ENCODE assay signal across 9 cellular contexts in genomic region chr7:156637093-156637492, GRCh38. TPM values are rescaled to one million over a fixed set of nuclear protein-coding genes. Genes with fewer than 3 reads are reported as not detected.
A peak's percentile ranks its signal among the peaks of the same experiment; 100 is the strongest.
DNase-seq lines count a peak whose midpoint lies in the region; ATAC-seq, FAIRE-seq and TF ChIP-seq lines count a peak whose summit lies in the region.
"Not testable (repeated sequence)": the region's sequence is repeated elsewhere in the genome, so short reads cannot be mapped to it uniquely, and the experiment has no call there.
"Had no signal": no experiment of that assay in that cellular context is flagged by ENCODE, and none has a peak within 500 bp of the region (broad histone marks: within the 10 kb centered on the region; RNA-seq: fewer than 3 reads in every experiment).

No MANE protein-coding gene starts in this region.

- not testable (repeated sequence) for H3K27ac ChIP-seq in A549; HEK293 (ENCODE audit: extremely low read depth, low read depth, low read length); K562 (ENCODE audit: extremely low read depth, low read depth, low read length); neural cell (ENCODE audit: low read length)

- not testable (repeated sequence) for H3F3A ChIP-seq in neural cell (ENCODE audit: insufficient read depth, low read length, poor library complexity, severe bottlenecking)

- H3K4me1 Mint-ChIP-seq in Caco-2 (ENCODE audit: low read depth, unreplicated experiment) (peaks cover 34% of the 10 kb centered on the region), brain (peaks cover 55% of the 10 kb centered on the region)
- not testable (repeated sequence) for H3K4me1 Mint-ChIP-seq in glutamatergic neuron (ENCODE audit: low read depth, unreplicated experiment)

- not testable (repeated sequence) for ATAC-seq in A549, K562

- peaks cover 11% of the 10 kb centered on the region for H3K9me3 ChIP-seq in A549
- not testable (repeated sequence) for H3K9me3 ChIP-seq in Caco-2; HEK293 (ENCODE audit: control insufficient read depth, insufficient read depth, low read depth, low read length); K562 (replicated peaks; ENCODE audit: control insufficient read depth, insufficient read depth, low read depth, low read length); neural cell (ENCODE audit: low read length)

- POLR2A ChIA-PET in A549 (lab: Yijun Ruan, JAX); Caco-2 (lab: Charles Lee); HEK293 (lab: Yijun Ruan, JAX); K562 (lab: Yijun Ruan, JAX): not testable (repeated sequence)

- H3K9me1 ChIP-seq in K562 (ENCODE audit: control insufficient read depth, insufficient read depth, low read length) = not testable (repeated sequence)

- TF ChIP-seq RAD21 in A549 (conservative IDR thresholded peaks at IDR 0.05 in 1 of 2, IDR thresholded peaks at IDR 0.05 in 1 of 2); K562 (CRISPR knock-in tag; conservative IDR thresholded peaks at IDR 0.05 in 1 of 2, IDR thresholded peaks at IDR 0.05 in 1 of 2); neural cell (conservative IDR thresholded peaks at IDR 0.05): not testable (repeated sequence)

- intact Hi-C loops in Caco-2 (cut with micrococcal nuclease; ENCODE audit: unreplicated experiment) = loop anchor here (10.0 kb wide), 1 partner anchor 822 kb away; the partner anchor contains the start of gene SHH
- intact Hi-C loops in K562 (cut with micrococcal nuclease) = not testable (repeated sequence)

- H3K79me2 ChIP-seq in K562 (ENCODE audit: control insufficient read depth, insufficient read depth, low read length) = peaks cover 55% of the 10 kb centered on the region
- H3K79me2 ChIP-seq in neural cell (replicated peaks; ENCODE audit: insufficient read depth, low read length) = not testable (repeated sequence)

- BruUV-seq in Caco-2 (replicated peaks; lab: Mats Ljungman, UMichigan); K562 (replicated peaks; lab: Mats Ljungman, UMichigan): not testable (repeated sequence)

- not testable (repeated sequence) for H3K4me2 ChIP-seq in A549; neural cell (ENCODE audit: low read length)
- peak overlapping the region; percentile 64 for H3K4me2 ChIP-seq in K562 (ENCODE audit: insufficient read depth, low read length)

- H3K4me3 ChIP-seq in A549; Caco-2 (ENCODE audit: low read depth, low read length); HEK293 (ENCODE audit: low read depth, low read length): not testable (repeated sequence)
- H3K4me3 ChIP-seq in NB4 (ENCODE audit: low read depth, low read length) = peak overlapping the region; percentile 15
- H3K4me3 ChIP-seq in K562 = 0 out of 2 replicates have a peak overlapping the region, but pooled peaks have one; percentile 11
- peak overlapping the region; percentile 23 for H3K4me3 ChIP-seq in neural cell (ENCODE audit: low read length)

- H3K9me2 ChIP-seq in neural cell (ENCODE audit: insufficient read depth, low read length) = not testable (repeated sequence)

- not testable (repeated sequence) for DNase-seq in A549 (ENCODE audit: low read depth in 1 of 2, low spot score in 1 of 2); Caco-2; NB4 (ENCODE audit: low read depth); K562 (ENCODE audit: extremely low read depth in 1 of 4, low spot score in 3 of 4); glutamatergic neuron

- WGBS in A549 (ENCODE audit: missing lambda C conversion rate) = 91% methylated on average over 7 of the region's 7 CpGs
- 81% methylated on average over 7 of the region's 7 CpGs for WGBS in K562 (ENCODE audit: insufficient coverage, low coverage, missing lambda C conversion rate)

- not testable (repeated sequence) for H3K36me3 ChIP-seq in Caco-2 (ENCODE audit: control insufficient read depth, insufficient read depth, low read length); HEK293 (ENCODE audit: control insufficient read depth in 2 of 2, insufficient read depth in 1 of 2, low read length in 2 of 2); K562 (ENCODE audit: control insufficient read depth, insufficient read depth, low read length); neural cell (ENCODE audit: insufficient read depth, low read length)

- H4K20me1 ChIP-seq in K562 (replicated peaks; ENCODE audit: control insufficient read depth, insufficient read depth, low read length); neural cell (ENCODE audit: insufficient read depth): not testable (repeated sequence)

- peak overlapping the region; percentile 11 for H3K27ac Mint-ChIP-seq in Caco-2 (ENCODE audit: unreplicated experiment)
- not testable (repeated sequence) for H3K27ac Mint-ChIP-seq in brain; glutamatergic neuron (ENCODE audit: unreplicated experiment)

- H2AFZ ChIP-seq in K562 (ENCODE audit: low read depth, low read length); neural cell (ENCODE audit: low read depth, low read length): not testable (repeated sequence)

- not testable (repeated sequence) for H3K27me3 Mint-ChIP-seq in Caco-2 (ENCODE audit: insufficient read depth, unreplicated experiment); glutamatergic neuron (ENCODE audit: unreplicated experiment)
- peaks cover 13% of the 10 kb centered on the region for H3K27me3 Mint-ChIP-seq in brain

- not testable (repeated sequence) for FAIRE-seq in A549 (lab: Jason Lieb, UNC); K562 (lab: Jason Lieb, UNC)

- H3K4me3 Mint-ChIP-seq in Caco-2 (ENCODE audit: unreplicated experiment) = peak overlapping the region; percentile 99
- H3K4me3 Mint-ChIP-seq in brain = peak overlapping the region in 4 of 5 experiments; percentile 24 to 63 (median 44)
- H3K4me3 Mint-ChIP-seq in glutamatergic neuron (ENCODE audit: unreplicated experiment) = peak overlapping the region; percentile 7

- not testable (repeated sequence) for H3K9me3 Mint-ChIP-seq in Caco-2 (ENCODE audit: unreplicated experiment); glutamatergic neuron (ENCODE audit: unreplicated experiment)
- peaks cover 9 to 26% (median 17%) of the 10 kb centered on the region in 5 experiments for H3K9me3 Mint-ChIP-seq in brain

- H3K4me1 ChIP-seq in A549; HEK293 (ENCODE audit: control insufficient read depth, insufficient read depth, low read length): not testable (repeated sequence)
- H3K4me1 ChIP-seq in Caco-2 (peaks cover 37% of the 10 kb centered on the region), K562 (replicated peaks in 1 of 2; ENCODE audit: control insufficient read depth in 2 of 2, insufficient read depth in 2 of 2, low read length in 2 of 2) (peaks cover 5 to 15% of the 10 kb centered on the region in 2 experiments; a peak in 4 of 5 replicates)

- TF ChIP-seq EP300 in A549 (IDR thresholded peaks at IDR 0.05); K562 (IDR thresholded peaks at IDR 0.05; ENCODE audit: low read length); neural cell (conservative IDR thresholded peaks at IDR 0.05; ENCODE audit: poor library complexity, severe bottlenecking): not testable (repeated sequence)

- in situ Hi-C loops in K562 (cut with MboI) = not testable (repeated sequence)

- CTCF ChIA-PET in A549 (lab: Yijun Ruan, JAX); HEK293 (lab: Yijun Ruan, JAX); K562 (lab: Yijun Ruan, JAX; ENCODE audit: low intra/inter-chr PET ratio): not testable (repeated sequence)
- CTCF ChIA-PET in Caco-2 (lab: Charles Lee) = interaction anchor here (1.1 kb wide), 1 partner anchor 11 kb away, joined by 4 read pairs; no protein-coding TSS in a partner anchor

- not testable (repeated sequence) for H3K27me3 ChIP-seq in Caco-2 (replicated peaks; ENCODE audit: control insufficient read depth, insufficient read depth, low read length); K562 (ENCODE audit: control insufficient read depth in 2 of 2, insufficient read depth in 2 of 2, low read length in 2 of 2); neural cell (ENCODE audit: insufficient read depth, low read depth, low read length)

- H3K9ac ChIP-seq in K562 (ENCODE audit: insufficient read depth in 1 of 2, low read depth in 2 of 2, low read length in 2 of 2); neural cell (ENCODE audit: low read length): not testable (repeated sequence)

- TF ChIP-seq POLR2A in A549 (IDR thresholded peaks at IDR 0.05; ENCODE audit: low read length); NB4 (IDR thresholded peaks at IDR 0.05; ENCODE audit: extremely low read depth, insufficient read length); K562 (conservative IDR thresholded peaks at IDR 0.05): not testable (repeated sequence)

- TF ChIP-seq CTCF in A549 (IDR thresholded peaks at IDR 0.05); Caco-2 (IDR thresholded peaks at IDR 0.05; ENCODE audit: insufficient read depth in 1 of 2, low read depth in 1 of 2, low read length in 1 of 2, severe bottlenecking in 1 of 2, unreplicated experiment in 1 of 2); HEK293 (tag by site-specific recombination; IDR thresholded peaks at IDR 0.05); NB4 (IDR thresholded peaks at IDR 0.05; ENCODE audit: low read depth, low read length); K562 (IDR thresholded peaks at IDR 0.05 in 2 of 3, conservative IDR thresholded peaks at IDR 0.05 in 1 of 3; ENCODE audit: insufficient read depth in 2 of 3, low read depth in 1 of 3, low read length in 3 of 3); brain (conservative IDR thresholded peaks at IDR 0.05); glutamatergic neuron (IDR thresholded peaks at IDR 0.05; ENCODE audit: partially characterized antibody, unreplicated experiment); neural cell (IDR thresholded peaks at IDR 0.05; ENCODE audit: poor library complexity, severe bottlenecking): not testable (repeated sequence)

- H3K36me3 Mint-ChIP-seq in Caco-2 (ENCODE audit: insufficient read depth, unreplicated experiment) (peaks cover 81% of the 10 kb centered on the region), brain (peaks cover 22% of the 10 kb centered on the region)
- not testable (repeated sequence) for H3K36me3 Mint-ChIP-seq in glutamatergic neuron (ENCODE audit: unreplicated experiment)

RNA-seq across cellular contexts. Expression of gene RNF32, which starts 3.5 kb away (rescaled TPM):
- polyA plus RNA-seq in A549 (2011; rRNA removed) (2.5 and 2.8 TPM in 2 replicates), A549 (2017; fragmentation: RNase III; extraction: RNeasy Plus Mini Kit Qiagen cat#74134 plus additional on column Dnase treatment) (1.3 to 1.8 TPM (median 1.4 TPM) in 3 replicates), K562 (2011; rRNA removed) (3.7 and 5.7 TPM in 2 replicates), K562 (2014; fragmentation: Illumina TruSeq; extraction: Trizol) (5.2 and 7.0 TPM in 2 replicates), K562 (2014; fragmentation: Nextera tagmentation; extraction: Ambion mirVana) (1 to 10 TPM; 3.2 to 3.7 TPM), K562 (2014; rRNA removed) (5.2 and 5.3 TPM in 2 replicates), brain (ENCODE audit: insufficient read depth, low read depth, low replicate concordance) (0.92 TPM), neural cell (1.8 and 2.6 TPM in 2 replicates)
- 0.70 TPM in 2 replicates for polyA plus RNA-seq in A549 (2012; cell fraction: cytosol; rRNA removed)
- polyA plus RNA-seq in A549 (2012; cell fraction: nucleus; rRNA removed) = 0.30 and 1.1 TPM in 2 replicates
- 1.0 and 2.0 TPM in 2 replicates for polyA minus RNA-seq in A549 (2011; rRNA and poly(A)+ RNA removed)
- total RNA-seq in Caco-2 (2022) (24.1 and 26.0 TPM in 2 replicates), K562 (2014; rRNA removed) (2.6 and 4.1 TPM in 2 replicates), K562 (2014; rRNA removed; fragmentation: Illumina TruSeq; extraction: Trizol) (4.7 and 5.9 TPM in 2 replicates), K562 (2015; rRNA removed; fragmentation: Illumina TruSeq; extraction: Trizol) (4.1 and 4.3 TPM in 2 replicates), K562 (2021) (3.9 and 4.6 TPM in 2 replicates), glutamatergic neuron (ENCODE audit: unreplicated experiment) (2.2 TPM)
- total RNA-seq in K562 (2011; cell fraction: chromatin; rRNA removed; ENCODE audit: low replicate concordance) = 1.6 and 7.1 TPM in 2 replicates
- total RNA-seq in K562 (2011; cell fraction: nucleolus; rRNA removed) = 1.3 and 1.8 TPM in 2 replicates
- total RNA-seq in K562 (2011; cell fraction: nucleoplasm; rRNA removed) = 2.5 and 5.6 TPM in 2 replicates
- 1.5 and 1.9 TPM in 2 replicates for polyA plus RNA-seq in K562 (2011; cell fraction: cytosol; rRNA removed)
- polyA plus RNA-seq in K562 (2011; cell fraction: nucleus; rRNA removed) = 4.2 and 6.4 TPM in 2 replicates
- 6.1 and 10.5 TPM in 2 replicates for polyA plus RNA-seq in K562 (2012)
- polyA minus RNA-seq in K562 (2011; rRNA and poly(A)+ RNA removed) = 1.8 and 2.7 TPM in 2 replicates
- polyA minus RNA-seq in K562 (2011; cell fraction: cytosol; rRNA and poly(A)+ RNA removed) = 1.0 TPM in 1 of 2 replicates, not detected in the other
- 1.8 and 2.4 TPM in 2 replicates for polyA minus RNA-seq in K562 (2011; cell fraction: nucleus; rRNA and poly(A)+ RNA removed)
- 2.2 and 4.4 TPM in 2 replicates for polyA minus RNA-seq in neural cell
- total RNA-seq: A172 had no signal

Comparison
In these comparisons a context has a peak if more than half of its experiments do, and no peak if none do; other contexts are left out.
1. H3K4me3 Mint-ChIP-seq: peak in every context shown above with its lines; median percentile 99 in Caco-2; 44 in brain; 7 in glutamatergic neuron.